In the genomic region with DNA sequence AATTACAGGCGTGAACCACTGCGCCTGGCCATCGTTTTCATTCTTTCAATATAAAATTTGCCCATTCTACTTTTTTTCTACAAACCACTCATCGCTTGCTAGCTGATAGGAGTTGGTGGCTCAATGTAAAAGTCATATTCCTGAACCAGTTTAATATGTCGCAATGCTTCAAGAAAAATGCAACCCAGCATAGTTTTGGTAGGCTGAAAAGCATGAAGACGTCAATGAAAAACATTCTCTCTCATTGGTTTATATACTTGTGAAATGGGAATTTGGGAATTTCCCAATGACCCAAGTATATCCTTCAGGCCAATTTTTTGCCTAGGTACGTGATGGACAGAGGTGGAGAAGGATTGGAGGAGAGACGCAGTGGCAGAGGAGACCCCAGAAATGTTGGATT, we compare ENCODE assay signal across 28 cellular contexts.
"Had no signal": no experiment of that assay in that cellular context is flagged by ENCODE, and none has a peak within 500 bp of the region (broad histone marks: within the 10 kb centered on the region; RNA-seq: fewer than 3 reads in every experiment).

No MANE protein-coding gene starts in this region.

- H3K27me3 ChIP-seq: upper lobe of left lung had no signal

- H3K36me3 ChIP-seq: esophagus muscularis mucosa, gastrocnemius medialis, left ventricle myocardium inferior, neutrophil, sigmoid colon, upper lobe of left lung had no signal

- FAIRE-seq: small intestine had no signal

- H3K4me3 ChIP-seq: esophagus muscularis mucosa, gastrocnemius medialis, left ventricle myocardium inferior, lung, sigmoid colon, upper lobe of left lung had no signal

- H3K4me1 ChIP-seq: esophagus muscularis mucosa, gastrocnemius medialis, left ventricle myocardium inferior, sigmoid colon, upper lobe of left lung had no signal

- ATAC-seq: gastrocnemius medialis; stimulated activated memory B cell treated with anti-CD40 and anti-IgM and Interleukin-4, amounts not matched to agents 10 μg/mL and 1 μg/mL and 100 μg/mL, for 72 hours; stimulated activated naive CD8-positive, alpha-beta T cell treated with anti-CD3 and anti-CD28 coated beads, Interleukin-15, amount 100 ng/mL, for 72 hours had no signal

- DNase-seq: activated CD4-positive, alpha-beta memory T cell treated with anti-CD3 and anti-CD28 coated beads for 36 hours; activated CD4-positive, alpha-beta T cell treated with anti-CD3 and anti-CD28 coated beads, Interleukin-2, amount 10 ng/mL, durations not matched to agents 24 days and 14 days; activated CD4-positive, CD25-positive, alpha-beta regulatory T cell treated with anti-CD3 and anti-CD28 coated beads, Interleukin-2, amount 50 U/mL, for 72 hours; activated CD8-positive, alpha-beta memory T cell treated with anti-CD3 and anti-CD28 coated beads, Interleukin-2, amount 50 U/mL, for 4 hours; activated gamma-delta T cell treated with Interleukin-2 at 50 U/mL for 16 hours; activated naive CD4-positive, alpha-beta T cell treated with anti-CD3 and anti-CD28 coated beads, Interleukin-2, amount 50 U/mL, for 16 hours; activated T-cell treated with anti-CD3 and anti-CD28 coated beads, Interleukin-2, amount 50 U/mL, for 1 hour; amygdala; caudate nucleus; gastrocnemius medialis; glutamatergic neuron; left ventricle myocardium inferior; naive B cell; nephron progenitor cell; retina; sigmoid colon; small intestine; stimulated activated CD4-positive, alpha-beta T cell treated with anti-CD3 and anti-CD28 coated beads, Interleukin-1b, Interleukin-23, amount 100 ng/mL, for 48 hours; stimulated activated CD4-positive, alpha-beta T cell treated with anti-CD3 and anti-CD28 coated beads, Interleukin-4, amount 100 ng/mL, for 4 hours; stimulated activated CD8-positive, alpha-beta memory T cell treated with anti-CD3 and anti-CD28 coated beads, Interleukin-4, amount 100 ng/mL, for 48 hours; stimulated activated naive CD8-positive, alpha-beta T cell treated with anti-CD3 and anti-CD28 coated beads, Interleukin-15, amount 100 ng/mL, for 72 hours; substantia nigra; T-helper 2 cell; upper lobe of left lung had no signal

- H3K9me3 ChIP-seq: esophagus muscularis mucosa, gastrocnemius medialis, left ventricle myocardium inferior, neutrophil, sigmoid colon, upper lobe of left lung had no signal

- H3K27ac ChIP-seq: esophagus muscularis mucosa, gastrocnemius medialis, left ventricle myocardium inferior, neutrophil, sigmoid colon, upper lobe of left lung had no signal
